ENCODE assay signal across 1 cellular context in the genomic region with DNA sequence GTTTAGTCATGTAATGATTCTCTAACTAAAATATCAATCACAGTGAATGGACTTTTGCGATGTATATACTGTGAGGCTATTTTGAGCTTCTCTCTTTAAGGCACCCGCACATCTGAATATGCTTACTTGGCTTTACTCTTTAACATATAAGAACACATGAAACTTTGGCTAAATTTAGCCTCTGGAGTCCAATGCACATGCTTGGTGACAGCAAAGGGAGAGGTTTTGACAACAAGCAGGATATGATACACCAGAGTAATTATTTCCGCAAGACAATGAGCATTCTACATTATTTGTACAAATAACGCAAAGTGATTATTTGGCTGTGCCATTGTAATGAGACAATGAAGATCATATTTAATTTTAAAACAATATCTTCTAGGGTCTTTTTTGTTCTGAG.
TF ChIP-seq lines count a peak whose summit lies in the region.

No MANE protein-coding gene starts in this region.

TF ChIP-seq in GM12878, 131 proteins besides CTCF, POLR2A, EP300 and RAD21:
- TF ChIP-seq, protein P1, sequence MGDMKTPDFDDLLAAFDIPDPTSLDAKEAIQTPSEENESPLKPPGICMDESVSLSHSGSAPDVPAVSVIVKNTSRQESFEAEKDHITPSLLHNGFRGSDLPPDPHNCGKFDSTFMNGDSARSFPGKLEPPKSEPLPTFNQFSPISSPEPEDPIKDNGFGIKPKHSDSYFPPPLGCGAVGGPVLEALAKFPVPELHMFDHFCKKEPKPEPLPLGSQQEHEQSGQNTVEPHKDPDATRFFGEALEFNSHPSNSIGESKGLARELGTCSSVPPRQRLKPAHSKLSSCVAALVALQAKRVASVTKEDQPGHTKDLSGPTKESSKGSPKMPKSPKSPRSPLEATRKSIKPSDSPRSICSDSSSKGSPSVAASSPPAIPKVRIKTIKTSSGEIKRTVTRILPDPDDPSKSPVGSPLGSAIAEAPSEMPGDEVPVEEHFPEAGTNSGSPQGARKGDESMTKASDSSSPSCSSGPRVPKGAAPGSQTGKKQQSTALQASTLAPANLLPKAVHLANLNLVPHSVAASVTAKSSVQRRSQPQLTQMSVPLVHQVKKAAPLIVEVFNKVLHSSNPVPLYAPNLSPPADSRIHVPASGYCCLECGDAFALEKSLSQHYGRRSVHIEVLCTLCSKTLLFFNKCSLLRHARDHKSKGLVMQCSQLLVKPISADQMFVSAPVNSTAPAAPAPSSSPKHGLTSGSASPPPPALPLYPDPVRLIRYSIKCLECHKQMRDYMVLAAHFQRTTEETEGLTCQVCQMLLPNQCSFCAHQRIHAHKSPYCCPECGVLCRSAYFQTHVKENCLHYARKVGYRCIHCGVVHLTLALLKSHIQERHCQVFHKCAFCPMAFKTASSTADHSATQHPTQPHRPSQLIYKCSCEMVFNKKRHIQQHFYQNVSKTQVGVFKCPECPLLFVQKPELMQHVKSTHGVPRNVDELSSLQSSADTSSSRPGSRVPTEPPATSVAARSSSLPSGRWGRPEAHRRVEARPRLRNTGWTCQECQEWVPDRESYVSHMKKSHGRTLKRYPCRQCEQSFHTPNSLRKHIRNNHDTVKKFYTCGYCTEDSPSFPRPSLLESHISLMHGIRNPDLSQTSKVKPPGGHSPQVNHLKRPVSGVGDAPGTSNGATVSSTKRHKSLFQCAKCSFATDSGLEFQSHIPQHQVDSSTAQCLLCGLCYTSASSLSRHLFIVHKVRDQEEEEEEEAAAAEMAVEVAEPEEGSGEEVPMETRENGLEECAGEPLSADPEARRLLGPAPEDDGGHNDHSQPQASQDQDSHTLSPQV (IDR thresholded peaks at IDR 0.05) = no peak
- TF ChIP-seq RCOR1 (conservative IDR thresholded peaks at IDR 0.05; ENCODE audit: low read depth, low read length) (no peak), SREBF1 (IDR thresholded peaks at IDR 0.05; ENCODE audit: low read length) (no peak), MYB (IDR thresholded peaks at IDR 0.05; ENCODE audit: borderline replicate concordance, low read depth, low read length) (no peak), BACH1 (IDR thresholded peaks at IDR 0.05; ENCODE audit: borderline replicate concordance) (no peak), ZSCAN29 (IDR thresholded peaks at IDR 0.05) (no peak), ZNF274 (IDR thresholded peaks at IDR 0.05; ENCODE audit: insufficient read depth, insufficient read length) (no peak), CHD1 (IDR thresholded peaks at IDR 0.05; ENCODE audit: low read depth, low read length) (no peak), IKZF2 (IDR thresholded peaks at IDR 0.05) (no peak), DPF2 (IDR thresholded peaks at IDR 0.05) (no peak), BMI1 (IDR thresholded peaks at IDR 0.05; ENCODE audit: borderline replicate concordance) (no peak), KAT2A (conservative IDR thresholded peaks at IDR 0.05; ENCODE audit: control insufficient read depth, low read depth, low read length) (no peak), RUNX3 (IDR thresholded peaks at IDR 0.05; ENCODE audit: low read length) (no peak)
- TF ChIP-seq, protein P2, sequence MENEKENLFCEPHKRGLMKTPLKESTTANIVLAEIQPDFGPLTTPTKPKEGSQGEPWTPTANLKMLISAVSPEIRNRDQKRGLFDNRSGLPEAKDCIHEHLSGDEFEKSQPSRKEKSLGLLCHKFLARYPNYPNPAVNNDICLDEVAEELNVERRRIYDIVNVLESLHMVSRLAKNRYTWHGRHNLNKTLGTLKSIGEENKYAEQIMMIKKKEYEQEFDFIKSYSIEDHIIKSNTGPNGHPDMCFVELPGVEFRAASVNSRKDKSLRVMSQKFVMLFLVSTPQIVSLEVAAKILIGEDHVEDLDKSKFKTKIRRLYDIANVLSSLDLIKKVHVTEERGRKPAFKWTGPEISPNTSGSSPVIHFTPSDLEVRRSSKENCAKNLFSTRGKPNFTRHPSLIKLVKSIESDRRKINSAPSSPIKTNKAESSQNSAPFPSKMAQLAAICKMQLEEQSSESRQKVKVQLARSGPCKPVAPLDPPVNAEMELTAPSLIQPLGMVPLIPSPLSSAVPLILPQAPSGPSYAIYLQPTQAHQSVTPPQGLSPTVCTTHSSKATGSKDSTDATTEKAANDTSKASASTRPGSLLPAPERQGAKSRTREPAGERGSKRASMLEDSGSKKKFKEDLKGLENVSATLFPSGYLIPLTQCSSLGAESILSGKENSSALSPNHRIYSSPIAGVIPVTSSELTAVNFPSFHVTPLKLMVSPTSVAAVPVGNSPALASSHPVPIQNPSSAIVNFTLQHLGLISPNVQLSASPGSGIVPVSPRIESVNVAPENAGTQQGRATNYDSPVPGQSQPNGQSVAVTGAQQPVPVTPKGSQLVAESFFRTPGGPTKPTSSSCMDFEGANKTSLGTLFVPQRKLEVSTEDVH (IDR thresholded peaks at IDR 0.05; ENCODE audit: low read depth, partially characterized antibody) = no peak
- TF ChIP-seq, protein P3, sequence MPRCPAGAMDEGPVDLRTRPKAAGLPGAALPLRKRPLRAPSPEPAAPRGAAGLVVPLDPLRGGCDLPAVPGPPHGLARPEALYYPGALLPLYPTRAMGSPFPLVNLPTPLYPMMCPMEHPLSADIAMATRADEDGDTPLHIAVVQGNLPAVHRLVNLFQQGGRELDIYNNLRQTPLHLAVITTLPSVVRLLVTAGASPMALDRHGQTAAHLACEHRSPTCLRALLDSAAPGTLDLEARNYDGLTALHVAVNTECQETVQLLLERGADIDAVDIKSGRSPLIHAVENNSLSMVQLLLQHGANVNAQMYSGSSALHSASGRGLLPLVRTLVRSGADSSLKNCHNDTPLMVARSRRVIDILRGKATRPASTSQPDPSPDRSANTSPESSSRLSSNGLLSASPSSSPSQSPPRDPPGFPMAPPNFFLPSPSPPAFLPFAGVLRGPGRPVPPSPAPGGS (IDR thresholded peaks at IDR 0.05; ENCODE audit: borderline replicate concordance, insufficient read depth, low read depth, low read length, poor library complexity, severe bottlenecking) = no peak
- TF ChIP-seq, protein P4, sequence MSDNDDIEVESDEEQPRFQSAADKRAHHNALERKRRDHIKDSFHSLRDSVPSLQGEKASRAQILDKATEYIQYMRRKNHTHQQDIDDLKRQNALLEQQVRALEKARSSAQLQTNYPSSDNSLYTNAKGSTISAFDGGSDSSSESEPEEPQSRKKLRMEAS (IDR thresholded peaks at IDR 0.05; ENCODE audit: low read depth, low read length) = no peak
- TF ChIP-seq, protein P5, sequence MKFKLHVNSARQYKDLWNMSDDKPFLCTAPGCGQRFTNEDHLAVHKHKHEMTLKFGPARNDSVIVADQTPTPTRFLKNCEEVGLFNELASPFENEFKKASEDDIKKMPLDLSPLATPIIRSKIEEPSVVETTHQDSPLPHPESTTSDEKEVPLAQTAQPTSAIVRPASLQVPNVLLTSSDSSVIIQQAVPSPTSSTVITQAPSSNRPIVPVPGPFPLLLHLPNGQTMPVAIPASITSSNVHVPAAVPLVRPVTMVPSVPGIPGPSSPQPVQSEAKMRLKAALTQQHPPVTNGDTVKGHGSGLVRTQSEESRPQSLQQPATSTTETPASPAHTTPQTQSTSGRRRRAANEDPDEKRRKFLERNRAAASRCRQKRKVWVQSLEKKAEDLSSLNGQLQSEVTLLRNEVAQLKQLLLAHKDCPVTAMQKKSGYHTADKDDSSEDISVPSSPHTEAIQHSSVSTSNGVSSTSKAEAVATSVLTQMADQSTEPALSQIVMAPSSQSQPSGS (IDR thresholded peaks at IDR 0.05; ENCODE audit: low read length) = no peak
- TF ChIP-seq, protein P6, sequence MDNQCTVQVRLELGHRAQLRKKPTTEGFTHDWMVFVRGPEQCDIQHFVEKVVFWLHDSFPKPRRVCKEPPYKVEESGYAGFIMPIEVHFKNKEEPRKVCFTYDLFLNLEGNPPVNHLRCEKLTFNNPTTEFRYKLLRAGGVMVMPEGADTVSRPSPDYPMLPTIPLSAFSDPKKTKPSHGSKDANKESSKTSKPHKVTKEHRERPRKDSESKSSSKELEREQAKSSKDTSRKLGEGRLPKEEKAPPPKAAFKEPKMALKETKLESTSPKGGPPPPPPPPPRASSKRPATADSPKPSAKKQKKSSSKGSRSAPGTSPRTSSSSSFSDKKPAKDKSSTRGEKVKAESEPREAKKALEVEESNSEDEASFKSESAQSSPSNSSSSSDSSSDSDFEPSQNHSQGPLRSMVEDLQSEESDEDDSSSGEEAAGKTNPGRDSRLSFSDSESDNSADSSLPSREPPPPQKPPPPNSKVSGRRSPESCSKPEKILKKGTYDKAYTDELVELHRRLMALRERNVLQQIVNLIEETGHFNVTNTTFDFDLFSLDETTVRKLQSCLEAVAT (IDR thresholded peaks at IDR 0.05) = no peak
- TF ChIP-seq, protein P7, sequence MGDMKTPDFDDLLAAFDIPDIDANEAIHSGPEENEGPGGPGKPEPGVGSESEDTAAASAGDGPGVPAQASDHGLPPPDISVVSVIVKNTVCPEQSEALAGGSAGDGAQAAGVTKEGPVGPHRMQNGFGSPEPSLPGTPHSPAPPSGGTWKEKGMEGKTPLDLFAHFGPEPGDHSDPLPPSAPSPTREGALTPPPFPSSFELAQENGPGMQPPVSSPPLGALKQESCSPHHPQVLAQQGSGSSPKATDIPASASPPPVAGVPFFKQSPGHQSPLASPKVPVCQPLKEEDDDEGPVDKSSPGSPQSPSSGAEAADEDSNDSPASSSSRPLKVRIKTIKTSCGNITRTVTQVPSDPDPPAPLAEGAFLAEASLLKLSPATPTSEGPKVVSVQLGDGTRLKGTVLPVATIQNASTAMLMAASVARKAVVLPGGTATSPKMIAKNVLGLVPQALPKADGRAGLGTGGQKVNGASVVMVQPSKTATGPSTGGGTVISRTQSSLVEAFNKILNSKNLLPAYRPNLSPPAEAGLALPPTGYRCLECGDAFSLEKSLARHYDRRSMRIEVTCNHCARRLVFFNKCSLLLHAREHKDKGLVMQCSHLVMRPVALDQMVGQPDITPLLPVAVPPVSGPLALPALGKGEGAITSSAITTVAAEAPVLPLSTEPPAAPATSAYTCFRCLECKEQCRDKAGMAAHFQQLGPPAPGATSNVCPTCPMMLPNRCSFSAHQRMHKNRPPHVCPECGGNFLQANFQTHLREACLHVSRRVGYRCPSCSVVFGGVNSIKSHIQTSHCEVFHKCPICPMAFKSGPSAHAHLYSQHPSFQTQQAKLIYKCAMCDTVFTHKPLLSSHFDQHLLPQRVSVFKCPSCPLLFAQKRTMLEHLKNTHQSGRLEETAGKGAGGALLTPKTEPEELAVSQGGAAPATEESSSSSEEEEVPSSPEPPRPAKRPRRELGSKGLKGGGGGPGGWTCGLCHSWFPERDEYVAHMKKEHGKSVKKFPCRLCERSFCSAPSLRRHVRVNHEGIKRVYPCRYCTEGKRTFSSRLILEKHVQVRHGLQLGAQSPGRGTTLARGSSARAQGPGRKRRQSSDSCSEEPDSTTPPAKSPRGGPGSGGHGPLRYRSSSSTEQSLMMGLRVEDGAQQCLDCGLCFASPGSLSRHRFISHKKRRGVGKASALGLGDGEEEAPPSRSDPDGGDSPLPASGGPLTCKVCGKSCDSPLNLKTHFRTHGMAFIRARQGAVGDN (IDR thresholded peaks at IDR 0.05) = no peak
